ENCODE assay signal across 21 cellular contexts in the genomic region with DNA sequence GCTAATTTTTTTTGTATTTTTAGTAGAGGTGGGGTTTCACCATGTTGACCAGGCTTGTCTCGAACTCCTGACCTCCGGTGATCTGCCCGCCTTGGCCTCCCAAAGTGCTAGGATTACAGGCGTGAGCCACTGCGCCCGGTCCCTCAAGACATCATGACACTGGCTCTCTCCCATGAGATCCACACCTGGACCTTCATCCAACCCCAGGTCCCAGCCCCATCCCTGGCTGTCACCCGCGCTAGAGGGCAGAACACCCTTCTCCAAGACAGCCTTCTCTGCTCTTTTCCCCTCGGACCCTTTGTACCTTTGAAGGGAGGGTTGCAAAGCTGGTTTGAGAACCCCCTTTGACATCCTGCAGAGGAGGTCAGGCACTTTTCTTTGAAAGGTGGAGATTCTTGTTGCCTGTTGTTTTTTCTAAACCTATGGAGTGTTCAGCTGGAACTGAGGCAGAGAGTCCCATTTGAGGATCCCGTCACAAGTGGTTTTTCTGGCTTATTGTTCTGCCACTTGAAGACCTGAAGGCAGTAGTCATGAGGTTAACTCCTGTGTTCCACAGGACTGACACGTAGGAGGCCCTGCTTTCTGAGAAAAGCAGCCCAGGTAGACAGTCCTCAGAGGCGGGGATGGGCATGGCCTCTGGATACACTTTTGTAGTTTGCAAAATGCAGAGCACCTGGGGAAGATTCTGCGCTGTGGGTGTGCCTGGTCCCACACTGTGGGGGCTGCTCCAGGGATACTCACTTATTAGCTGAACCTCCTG.
"Had no signal": no experiment of that assay in that cellular context is flagged by ENCODE, and none has a peak within 500 bp of the region (broad histone marks: within the 10 kb centered on the region; RNA-seq: fewer than 3 reads in every experiment).

No MANE protein-coding gene starts in this region.

- H3K9me3 Mint-ChIP-seq: immature natural killer cell; naive B cell; nephron; stimulated activated naive CD8-positive, alpha-beta T cell treated with anti-CD3 and anti-CD28 coated beads, Interleukin-15, Interleukin-2, amounts not matched to agents 100 ng/mL and 50 ng/mL, for 24 hours had no signal

- H3K9me3 ChIP-seq: colonic mucosa, esophagus squamous epithelium, gastroesophageal sphincter, left ventricle myocardium inferior, pancreas, testis, transverse colon had no signal

- H3K27me3 ChIP-seq: colonic mucosa, esophagus squamous epithelium, gastroesophageal sphincter, pancreas, testis, transverse colon had no signal

- ATAC-seq: gastroesophageal sphincter, right cardiac atrium had no signal

- H3K4me3 Mint-ChIP-seq: immature natural killer cell; naive B cell; nephron; stimulated activated naive CD8-positive, alpha-beta T cell treated with anti-CD3 and anti-CD28 coated beads, Interleukin-15, Interleukin-2, amounts not matched to agents 100 ng/mL and 50 ng/mL, for 24 hours had no signal

- H3K4me3 ChIP-seq: colonic mucosa, esophagus squamous epithelium, gastroesophageal sphincter, left ventricle myocardium inferior, lung, pancreas, smooth muscle cell, testis, transverse colon had no signal

- H3K27me3 Mint-ChIP-seq: stimulated activated naive CD8-positive, alpha-beta T cell treated with anti-CD3 and anti-CD28 coated beads, Interleukin-15, Interleukin-2, amounts not matched to agents 100 ng/mL and 50 ng/mL, for 24 hours had no signal

- H3K36me3 ChIP-seq: colonic mucosa, pancreas, transverse colon had no signal

- H3K4me1 ChIP-seq: colonic mucosa, pancreas, testis, transverse colon had no signal

- H3K27ac ChIP-seq: colonic mucosa, esophagus squamous epithelium, gastroesophageal sphincter, left ventricle myocardium inferior, pancreas, testis, transverse colon had no signal

- H3K27ac Mint-ChIP-seq: immature natural killer cell; progenitor cell of endocrine pancreas; stimulated activated naive CD8-positive, alpha-beta T cell treated with anti-CD3 and anti-CD28 coated beads, Interleukin-15, Interleukin-2, amounts not matched to agents 100 ng/mL and 50 ng/mL, for 24 hours had no signal

- DNase-seq: colonic mucosa; dermis blood vessel endothelial cell; esophagus squamous epithelium; foreskin fibroblast; glutamatergic neuron; immature natural killer cell; left ventricle myocardium inferior; mesenchymal stem cell; naive B cell; occipital lobe; right cardiac atrium; stimulated activated CD4-positive, alpha-beta T cell treated with anti-CD3 and anti-CD28 coated beads, Interleukin-2, amount 100 ng/mL, for 48 hours; testis; transverse colon had no signal
